ENCODE assay signal across 1 cellular context in the genomic region with DNA sequence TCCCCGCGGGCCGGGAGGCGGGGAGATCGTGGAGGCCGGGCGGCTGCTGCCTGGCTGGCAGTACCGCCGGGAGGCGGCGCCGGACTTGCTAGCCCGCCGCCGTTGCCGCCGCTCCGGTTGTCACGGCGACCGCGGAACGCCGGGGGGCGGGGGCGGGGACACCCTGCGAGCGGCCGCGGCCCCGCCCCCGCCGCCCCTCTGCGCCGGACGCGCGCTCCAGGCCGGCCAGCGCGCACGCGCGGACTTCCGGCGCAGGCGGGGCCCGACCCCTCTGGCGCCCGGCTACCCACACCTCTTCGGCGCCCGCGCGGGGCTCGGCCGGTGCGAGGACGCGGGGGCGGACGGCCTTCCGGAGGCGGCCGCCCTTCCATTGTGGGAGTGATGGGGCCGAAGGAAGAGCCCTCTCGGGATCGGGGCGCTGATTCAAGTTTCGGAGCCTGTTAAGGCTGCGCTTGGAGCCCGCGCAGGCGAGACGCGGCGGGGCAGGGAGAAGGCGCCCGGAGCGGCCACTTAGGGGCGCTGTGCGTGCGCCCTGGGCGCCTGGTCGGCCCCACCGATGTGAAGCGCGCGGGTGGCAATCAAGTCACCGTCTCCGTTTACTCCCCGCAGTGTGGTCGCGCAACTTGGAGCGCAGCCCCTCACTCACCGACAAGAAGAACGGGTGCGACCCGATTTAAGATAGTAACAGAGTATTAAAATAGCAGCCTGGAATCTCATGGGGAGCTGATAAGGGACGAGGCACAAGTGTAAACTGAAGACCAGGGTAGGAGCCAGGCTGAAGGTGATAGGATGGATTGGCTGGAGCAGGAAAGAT.
TF ChIP-seq lines count a peak whose summit lies in the region.

No MANE protein-coding gene starts in this region.

TF ChIP-seq in HEK293, 187 proteins besides CTCF, POLR2A, EP300 and RAD21 (continued from another document and continues in another):
- TF ChIP-seq ELK4 (IDR thresholded peaks at IDR 0.05; ENCODE audit: borderline replicate concordance, low read depth, low read length) (peak; percentile 55; the same call in 1 of the 2 replicates), ZNF146 (tag by site-specific recombination; IDR thresholded peaks at IDR 0.05) (no peak), ZNF701 (tag by site-specific recombination; IDR thresholded peaks at IDR 0.05) (no peak), REST (tag by site-specific recombination; IDR thresholded peaks at IDR 0.05) (no peak), FEZF1 (tag by site-specific recombination; IDR thresholded peaks at IDR 0.05) (no peak), ZNF510 (tag by site-specific recombination; IDR thresholded peaks at IDR 0.05; ENCODE audit: insufficient replicate concordance) (no peak), ZNF10 (tag by site-specific recombination; IDR thresholded peaks at IDR 0.05) (no peak), ZNF560 (tag by site-specific recombination; IDR thresholded peaks at IDR 0.05; ENCODE audit: borderline replicate concordance) (no peak), GLIS1 (tag by site-specific recombination; IDR thresholded peaks at IDR 0.05) (peak; percentile 46; the same call in 1 of the 2 replicates), ZEB2 (tag by site-specific recombination; IDR thresholded peaks at IDR 0.05) (peak; percentile 70), ZNF791 (tag by site-specific recombination; IDR thresholded peaks at IDR 0.05) (no peak), ZNF280D (tag by site-specific recombination; IDR thresholded peaks at IDR 0.05) (no peak), ZNF248 (tag by site-specific recombination; IDR thresholded peaks at IDR 0.05) (no peak), ZNF610 (tag by site-specific recombination; IDR thresholded peaks at IDR 0.05; ENCODE audit: borderline replicate concordance) (0 out of 2 replicates have a peak, but pooled peaks have one; percentile 54), SP3 (tag by site-specific recombination; IDR thresholded peaks at IDR 0.05) (0 out of 2 replicates have a peak, but pooled peaks have one; percentile 13), ZBTB8A (tag by site-specific recombination; IDR thresholded peaks at IDR 0.05) (peak; percentile 99), ZNF324 (tag by site-specific recombination; IDR thresholded peaks at IDR 0.05) (no peak), ZNF214 (tag by site-specific recombination; IDR thresholded peaks at IDR 0.05; ENCODE audit: borderline replicate concordance) (no peak), PATZ1 (tag by site-specific recombination; IDR thresholded peaks at IDR 0.05) (peak; percentile 38; the same call in 1 of the 2 replicates), ZNF175 (tag by site-specific recombination; IDR thresholded peaks at IDR 0.05) (no peak), INSM2 (tag by site-specific recombination; IDR thresholded peaks at IDR 0.05) (no peak), ZNF302 (tag by site-specific recombination; IDR thresholded peaks at IDR 0.05; ENCODE audit: low read depth) (no peak), ZSCAN4 (tag by site-specific recombination; IDR thresholded peaks at IDR 0.05) (no peak), SETDB1 (IDR thresholded peaks at IDR 0.05; ENCODE audit: insufficient read length, low read length) (no peak), ZNF629 (tag by site-specific recombination; IDR thresholded peaks at IDR 0.05) (0 out of 2 replicates have a peak, but pooled peaks have one; percentile 22), ZNF48 (tag by site-specific recombination; IDR thresholded peaks at IDR 0.05) (no peak), ZFP3 (tag by site-specific recombination; IDR thresholded peaks at IDR 0.05; ENCODE audit: low read depth) (no peak), PRDM1 (tag by site-specific recombination; IDR thresholded peaks at IDR 0.05) (no peak), ZNF274 (IDR thresholded peaks at IDR 0.05; ENCODE audit: low read length) (no peak), ZNF274 (tag by site-specific recombination; IDR thresholded peaks at IDR 0.05; ENCODE audit: borderline replicate concordance) (no peak)
- TF ChIP-seq, protein P1, sequence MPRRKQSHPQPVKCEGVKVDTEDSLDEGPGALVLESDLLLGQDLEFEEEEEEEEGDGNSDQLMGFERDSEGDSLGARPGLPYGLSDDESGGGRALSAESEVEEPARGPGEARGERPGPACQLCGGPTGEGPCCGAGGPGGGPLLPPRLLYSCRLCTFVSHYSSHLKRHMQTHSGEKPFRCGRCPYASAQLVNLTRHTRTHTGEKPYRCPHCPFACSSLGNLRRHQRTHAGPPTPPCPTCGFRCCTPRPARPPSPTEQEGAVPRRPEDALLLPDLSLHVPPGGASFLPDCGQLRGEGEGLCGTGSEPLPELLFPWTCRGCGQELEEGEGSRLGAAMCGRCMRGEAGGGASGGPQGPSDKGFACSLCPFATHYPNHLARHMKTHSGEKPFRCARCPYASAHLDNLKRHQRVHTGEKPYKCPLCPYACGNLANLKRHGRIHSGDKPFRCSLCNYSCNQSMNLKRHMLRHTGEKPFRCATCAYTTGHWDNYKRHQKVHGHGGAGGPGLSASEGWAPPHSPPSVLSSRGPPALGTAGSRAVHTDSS (tag by site-specific recombination; IDR thresholded peaks at IDR 0.05), result no peak
- TF ChIP-seq, protein P2, sequence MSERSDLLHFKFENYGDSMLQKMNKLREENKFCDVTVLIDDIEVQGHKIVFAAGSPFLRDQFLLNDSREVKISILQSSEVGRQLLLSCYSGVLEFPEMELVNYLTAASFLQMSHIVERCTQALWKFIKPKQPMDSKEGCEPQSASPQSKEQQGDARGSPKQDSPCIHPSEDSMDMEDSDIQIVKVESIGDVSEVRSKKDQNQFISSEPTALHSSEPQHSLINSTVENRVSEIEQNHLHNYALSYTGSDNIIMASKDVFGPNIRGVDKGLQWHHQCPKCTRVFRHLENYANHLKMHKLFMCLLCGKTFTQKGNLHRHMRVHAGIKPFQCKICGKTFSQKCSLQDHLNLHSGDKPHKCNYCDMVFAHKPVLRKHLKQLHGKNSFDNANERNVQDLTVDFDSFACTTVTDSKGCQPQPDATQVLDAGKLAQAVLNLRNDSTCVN (tag by site-specific recombination; optimal IDR thresholded peaks at IDR 0.05), result peak; percentile 79
- TF ChIP-seq, protein P3, sequence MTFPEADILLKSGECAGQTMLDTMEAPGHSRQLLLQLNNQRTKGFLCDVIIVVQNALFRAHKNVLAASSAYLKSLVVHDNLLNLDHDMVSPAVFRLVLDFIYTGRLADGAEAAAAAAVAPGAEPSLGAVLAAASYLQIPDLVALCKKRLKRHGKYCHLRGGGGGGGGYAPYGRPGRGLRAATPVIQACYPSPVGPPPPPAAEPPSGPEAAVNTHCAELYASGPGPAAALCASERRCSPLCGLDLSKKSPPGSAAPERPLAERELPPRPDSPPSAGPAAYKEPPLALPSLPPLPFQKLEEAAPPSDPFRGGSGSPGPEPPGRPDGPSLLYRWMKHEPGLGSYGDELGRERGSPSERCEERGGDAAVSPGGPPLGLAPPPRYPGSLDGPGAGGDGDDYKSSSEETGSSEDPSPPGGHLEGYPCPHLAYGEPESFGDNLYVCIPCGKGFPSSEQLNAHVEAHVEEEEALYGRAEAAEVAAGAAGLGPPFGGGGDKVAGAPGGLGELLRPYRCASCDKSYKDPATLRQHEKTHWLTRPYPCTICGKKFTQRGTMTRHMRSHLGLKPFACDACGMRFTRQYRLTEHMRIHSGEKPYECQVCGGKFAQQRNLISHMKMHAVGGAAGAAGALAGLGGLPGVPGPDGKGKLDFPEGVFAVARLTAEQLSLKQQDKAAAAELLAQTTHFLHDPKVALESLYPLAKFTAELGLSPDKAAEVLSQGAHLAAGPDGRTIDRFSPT (tag by site-specific recombination; IDR thresholded peaks at IDR 0.05), result 0 out of 2 replicates have a peak, but pooled peaks have one; percentile 18
- TF ChIP-seq, protein P4, sequence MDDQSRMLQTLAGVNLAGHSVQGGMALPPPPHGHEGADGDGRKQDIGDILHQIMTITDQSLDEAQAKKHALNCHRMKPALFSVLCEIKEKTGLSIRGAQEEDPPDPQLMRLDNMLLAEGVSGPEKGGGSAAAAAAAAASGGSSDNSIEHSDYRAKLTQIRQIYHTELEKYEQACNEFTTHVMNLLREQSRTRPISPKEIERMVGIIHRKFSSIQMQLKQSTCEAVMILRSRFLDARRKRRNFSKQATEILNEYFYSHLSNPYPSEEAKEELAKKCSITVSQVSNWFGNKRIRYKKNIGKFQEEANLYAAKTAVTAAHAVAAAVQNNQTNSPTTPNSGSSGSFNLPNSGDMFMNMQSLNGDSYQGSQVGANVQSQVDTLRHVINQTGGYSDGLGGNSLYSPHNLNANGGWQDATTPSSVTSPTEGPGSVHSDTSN (CRISPR knock-in tag; IDR thresholded peaks at IDR 0.05), result no peak
